In the genomic region with DNA sequence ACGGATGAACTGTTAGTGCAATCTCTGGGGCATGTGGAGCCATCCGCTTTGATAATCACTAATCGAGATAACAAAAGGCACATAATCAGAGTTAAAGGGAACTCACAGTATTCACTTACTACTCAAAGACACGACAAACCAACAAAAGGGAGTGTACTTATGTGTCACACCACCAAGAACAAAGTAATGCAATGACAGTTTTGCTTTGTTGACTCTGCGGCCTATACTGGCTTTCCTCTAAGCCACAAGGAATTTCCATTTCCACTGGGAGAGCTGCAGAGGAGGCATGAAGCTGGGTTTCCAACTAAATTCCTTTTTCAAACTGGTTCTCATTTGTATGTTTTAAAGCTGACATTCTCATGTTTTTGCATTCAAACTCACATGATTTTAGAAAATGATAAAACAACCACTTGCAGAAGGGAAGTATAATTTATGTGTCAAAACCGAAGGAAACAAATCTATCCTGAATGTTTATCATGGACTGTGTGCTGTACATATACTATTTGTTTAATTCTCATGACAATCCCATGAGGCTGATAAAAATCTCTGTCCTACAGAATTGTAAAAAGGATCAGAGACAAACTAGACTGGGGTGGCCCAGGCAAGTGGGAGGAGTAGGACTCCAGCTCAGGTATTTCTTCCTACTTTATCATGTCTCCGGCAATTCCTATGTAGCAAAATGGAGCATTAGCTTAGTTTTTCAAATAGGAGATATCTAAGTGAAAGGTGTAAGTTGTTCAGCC, we compare ENCODE assay signal across 18 cellular contexts.
DNase-seq lines count a peak whose midpoint lies in the region; ATAC-seq, FAIRE-seq and TF ChIP-seq lines count a peak whose summit lies in the region.
"Had no signal": no experiment of that assay in that cellular context is flagged by ENCODE, and none has a peak within 500 bp of the region (broad histone marks: within the 10 kb centered on the region; RNA-seq: fewer than 3 reads in every experiment).

No MANE protein-coding gene starts in this region.

- H3K36me3 ChIP-seq in heart left ventricle, result peaks cover 0 to 3% (median 0%) of the 10 kb centered on the region in 9 donors
- no peaks in the 10 kb centered on the region for H3K36me3 ChIP-seq in brain microvascular endothelial cell (replicated peaks)
- no peaks in the 10 kb centered on the region for H3K36me3 ChIP-seq in mammary epithelial cell (ENCODE audit: insufficient read depth, low read length)
- H3K36me3 ChIP-seq: ascending aorta had no signal

- dilution Hi-C loops in mammary epithelial cell (cut with HindIII; ENCODE audit: low sequenced_read_pairs), result no loop called here

- no TSS peak for BruUV-seq in mammary epithelial cell (replicated peaks; lab: Mats Ljungman, UMichigan)

- no peak for TF ChIP-seq CTCF in heart left ventricle (IDR thresholded peaks at IDR 0.05)
- TF ChIP-seq CTCF in brain microvascular endothelial cell (IDR thresholded peaks at IDR 0.05; ENCODE audit: low read depth, low read length, missing control alignments), result no peak
- no peak for TF ChIP-seq CTCF in mammary epithelial cell (conservative IDR thresholded peaks at IDR 0.05 in 1 of 2, IDR thresholded peaks at IDR 0.05 in 1 of 2; ENCODE audit: extremely low read depth in 1 of 2, insufficient read depth in 1 of 2, low read depth in 1 of 2, low read length in 2 of 2)

- CTCF ChIA-PET in mammary epithelial cell (lab: Charles Lee; ENCODE audit: low non-redundant PET), result no interaction called here

- H3K9me3 ChIP-seq in right cardiac atrium (ENCODE audit: control insufficient read depth, low read length), result no peaks in the 10 kb centered on the region
- H3K9me3 ChIP-seq in heart left ventricle, result no peaks in the 10 kb centered on the region
- no peaks in the 10 kb centered on the region for H3K9me3 ChIP-seq in mammary epithelial cell (replicated peaks; ENCODE audit: insufficient read depth, low read length)
- H3K9me3 ChIP-seq: ascending aorta, upper lobe of right lung had no signal

- in situ Hi-C loops in brain microvascular endothelial cell (cut with HindIII; ENCODE audit: low pct_ligation_motif_present, low sequenced_read_pairs), result no loop called here
- in situ Hi-C loops in mammary epithelial cell (cut with MboI; ENCODE audit: low sequenced_read_pairs in 2 of 2), result no loop called here

- intact Hi-C loops in right cardiac atrium (cut with DNase I), result no loop called here
- intact Hi-C loops in heart left ventricle (cut with DNase I), result loop anchor here in 1 of 10 donors (2.0 kb wide), 1 partner anchor 50 kb away; no protein-coding TSS in a partner anchor
- intact Hi-C loops in posterior vena cava (cut with DNase I), result no loop called here
- intact Hi-C loops in mammary epithelial cell (cut with micrococcal nuclease), result no loop called here

- H3K4me3 ChIP-seq in right cardiac atrium (ENCODE audit: low read length), result no peak overlapping the region
- no peak overlapping the region for H3K4me3 ChIP-seq in heart left ventricle
- no peak overlapping the region for H3K4me3 ChIP-seq in brain microvascular endothelial cell (ENCODE audit: low read depth, low read length)
- no peak overlapping the region for H3K4me3 ChIP-seq in mammary epithelial cell (replicated peaks in 1 of 3; ENCODE audit: insufficient read depth in 1 of 3, low read depth in 2 of 3, low read length in 3 of 3)
- H3K4me3 ChIP-seq: ascending aorta, upper lobe of right lung had no signal

- H4K20me1 ChIP-seq in mammary epithelial cell (ENCODE audit: insufficient read depth, low read length), result no peaks in the 10 kb centered on the region

- no peak overlapping the region for H2AFZ ChIP-seq in mammary epithelial cell (ENCODE audit: low read depth, low read length)

- no peak for FAIRE-seq in urothelium cell line (lab: Jason Lieb, UNC)
- FAIRE-seq: keratinocyte had no signal

- no peaks in the 10 kb centered on the region for H3K79me2 ChIP-seq in mammary epithelial cell (ENCODE audit: insufficient read depth, low read length)

- DNase-seq in right cardiac atrium, result no peak
- DNase-seq in heart left ventricle, result no peak
- peak; percentile 62 for DNase-seq in brain microvascular endothelial cell
- peak; percentile 68 for DNase-seq in kidney tubule cell (ENCODE audit: low spot score)
- peak; percentile 10 for DNase-seq in urothelium cell line (ENCODE audit: low spot score)
- DNase-seq in posterior vena cava (ENCODE audit: low spot score), result no peak
- DNase-seq in stimulated activated CD4-positive, alpha-beta T cell treated with anti-CD3 and anti-CD28 coated beads, Interleukin-15, amount 100 ng/mL, for 24 hours, result no peak
- DNase-seq in mammary epithelial cell, result no peak
- DNase-seq: 8988T; activated CD4-positive, alpha-beta memory T cell treated with anti-CD3 and anti-CD28 coated beads for 36 hours; CD4-positive, alpha-beta T cell; NCI-H2171; NK-92 treated with Interleukin-12 subunit alpha and Interleukin-12 subunit beta, amount 100 ng/mL, for 24 hours; SIG-M5; stimulated activated CD4-positive, alpha-beta T cell treated with anti-CD3 and anti-CD28 coated beads, Interleukin-2, amount 100 ng/mL, for 48 hours; upper lobe of right lung had no signal

- peaks cover 2% of the 10 kb centered on the region for H3K4me1 ChIP-seq in right cardiac atrium (ENCODE audit: control insufficient read depth, insufficient read depth, low read length)
- H3K4me1 ChIP-seq in heart left ventricle, result peaks cover 0 to 16% (median 0%) of the 10 kb centered on the region in 12 donors
- H3K4me1 ChIP-seq in mammary epithelial cell (ENCODE audit: insufficient read depth, low read length), result peaks cover 4% of the 10 kb centered on the region
- H3K4me1 ChIP-seq: ascending aorta, upper lobe of right lung had no signal

- WGBS in right cardiac atrium, result 67% methylated on average over 7 of the region's 7 CpGs
- 67 to 74% (median 73%) methylated on average over 7 of the region's 7 CpGs for WGBS in heart left ventricle, 4 donors
- whole genome bisulfite sequencing in mammary epithelial cell (ENCODE audit: low coverage, missing lambda C conversion rate), result 89% methylated on average over 7 of the region's 7 CpGs

- peak; percentile 37 to 40 for ATAC-seq in right cardiac atrium
- no peak for ATAC-seq in heart left ventricle
- ATAC-seq: upper lobe of right lung had no signal

- H3K4me2 ChIP-seq in mammary epithelial cell (ENCODE audit: insufficient read depth, low read depth, low read length), result no peak overlapping the region

- H3K27me3 ChIP-seq in right cardiac atrium (ENCODE audit: control insufficient read depth, insufficient read depth), result no peaks in the 10 kb centered on the region
- H3K27me3 ChIP-seq in heart left ventricle, result no peaks in the 10 kb centered on the region
- H3K27me3 ChIP-seq in brain microvascular endothelial cell (replicated peaks), result no peaks in the 10 kb centered on the region
- H3K27me3 ChIP-seq in mammary epithelial cell (ENCODE audit: insufficient read depth, low read length), result no peaks in the 10 kb centered on the region
- H3K27me3 ChIP-seq: ascending aorta, upper lobe of right lung had no signal

- no peak overlapping the region for H3K9ac ChIP-seq in mammary epithelial cell (ENCODE audit: insufficient read depth, low read length)

- no peak for TF ChIP-seq POLR2A in heart left ventricle (IDR thresholded peaks at IDR 0.05)

- H3K27ac ChIP-seq in right cardiac atrium (ENCODE audit: low read length) (no peak overlapping the region), heart left ventricle (no peak overlapping the region), brain microvascular endothelial cell (no peak overlapping the region), mammary epithelial cell (ENCODE audit: insufficient read depth, low read depth, low read length) (no peak overlapping the region)
- H3K27ac ChIP-seq: ascending aorta, upper lobe of right lung had no signal

Comparison
In these comparisons a context has a peak if more than half of its experiments do, and no peak if none do; other contexts are left out.
1. ATAC-seq: peak in right cardiac atrium (2 of 2); none in heart left ventricle (0 of 4).
2. DNase-seq: peak in brain microvascular endothelial cell (single experiment), kidney tubule cell (single experiment) and urothelium cell line (single experiment); none in right cardiac atrium (0 of 3), heart left ventricle (0 of 5), posterior vena cava (single experiment), stimulated activated CD4-positive, alpha-beta T cell treated with anti-CD3 and anti-CD28 coated beads, Interleukin-15, amount 100 ng/mL, for 24 hours (single experiment) and mammary epithelial cell (single experiment).